ENCODE assay signal across 9 cellular contexts in the genomic region with DNA sequence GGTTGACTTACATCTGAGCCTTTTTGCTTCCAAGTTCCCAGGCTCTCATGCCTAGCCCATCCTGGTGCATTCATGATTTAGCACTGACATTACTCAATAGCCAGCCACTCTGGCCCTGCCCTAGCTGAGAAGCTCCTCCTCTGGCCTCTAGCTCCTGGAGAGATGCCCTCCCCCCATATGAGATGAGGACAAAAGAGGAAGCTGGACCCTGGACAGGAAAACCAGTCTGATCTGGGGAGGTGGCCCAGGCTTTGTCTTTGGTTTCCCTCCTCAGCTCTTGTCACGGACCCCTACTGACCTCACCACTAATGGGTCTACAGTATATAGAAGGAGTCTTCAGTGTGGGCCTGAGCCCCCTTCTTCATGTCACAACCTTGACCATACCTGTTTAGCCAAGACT. TPM values are rescaled to one million over a fixed set of nuclear protein-coding genes. Genes with fewer than 3 reads are reported as not detected.
DNase-seq lines count a peak whose midpoint lies in the region; ATAC-seq and TF ChIP-seq lines count a peak whose summit lies in the region.
"Had no signal": no experiment of that assay in that cellular context is flagged by ENCODE, and none has a peak within 500 bp of the region (broad histone marks: within the 10 kb centered on the region; RNA-seq: fewer than 3 reads in every experiment).

No MANE protein-coding gene starts in this region.

- DNase-seq in GM12864 (ENCODE audit: low read depth) = no peak
- DNase-seq in OCI-M1 (lab: John Stamatoyannopoulos, UW) = peak; percentile 98
- no peak for DNase-seq in esophagus squamous epithelium (lab: John Stamatoyannopoulos, UW)
- DNase-seq: activated CD4-positive, alpha-beta T cell treated with anti-CD3 and anti-CD28 coated beads for 1 hour had no signal

- ATAC-seq in GM18873 (IDR thresholded peaks at IDR 0.05; ENCODE audit: low FRiP score, unreplicated experiment) (no peak), HG02938 (IDR thresholded peaks at IDR 0.05; ENCODE audit: unreplicated experiment) (no peak), GM21423 (IDR thresholded peaks at IDR 0.05; ENCODE audit: unreplicated experiment) (no peak), GM21515 (IDR thresholded peaks at IDR 0.05; ENCODE audit: unreplicated experiment) (no peak)

- no peaks in the 10 kb centered on the region for H3K27me3 ChIP-seq in esophagus squamous epithelium

- intact Hi-C loops in esophagus squamous epithelium (cut with DNase I) = no loop called here

- H3K9me3 ChIP-seq in esophagus squamous epithelium = no peaks in the 10 kb centered on the region

- H3K4me3 ChIP-seq in GM12864 (ENCODE audit: low read depth, low read length) = peak overlapping the region; percentile 74
- peak overlapping the region in 1 of 4 donors; percentile 27 for H3K4me3 ChIP-seq in esophagus squamous epithelium
- peak overlapping the region in 3 of 7 experiments; percentile 14 to 93 (median 20) for H3K4me3 ChIP-seq in skin epidermis

- H3K4me1 ChIP-seq in esophagus squamous epithelium = peaks cover 22 to 84% (median 59%) of the 10 kb centered on the region in 3 donors

- 50% methylated on average over 1 of the region's 1 CpG; no CpG with 5 or more reads in 1 of the 2 donors for WGBS in esophagus squamous epithelium, 2 donors

- H3K27ac ChIP-seq in esophagus squamous epithelium (peak overlapping the region in 3 of 4 donors; percentile 20 to 39 (median 36)), skin epidermis (peak overlapping the region in 19 of 21 experiments; percentile 4 to 100 (median 74))

- peak in 1 of 4 donors; percentile 25 for TF ChIP-seq POLR2A in esophagus squamous epithelium (IDR thresholded peaks at IDR 0.05)

- TF ChIP-seq CTCF in GM12864 (IDR thresholded peaks at IDR 0.05; ENCODE audit: low read depth, low read length, missing control alignments) = no peak
- TF ChIP-seq CTCF in esophagus squamous epithelium (IDR thresholded peaks at IDR 0.05) = no peak

- peaks cover 0 to 17% (median 0%) of the 10 kb centered on the region in 3 donors for H3K36me3 ChIP-seq in esophagus squamous epithelium

RNA-seq across cellular contexts. Expression of a gene that starts 3.0 kb away (rescaled TPM):
- total RNA-seq in esophagus squamous epithelium = 10 to 100 TPM; 51.6 to 84.5 (median 72.7) TPM

RNA-seq across cellular contexts. Expression of a gene that starts 17.7 kb away (rescaled TPM):
- 100 to 1,000 TPM in 1 of 4 donors, 10 to 100 TPM in 3; 50.1 to 112 (median 63.3) TPM for total RNA-seq in esophagus squamous epithelium

RNA-seq across cellular contexts. Expression of a gene that starts 29.4 kb away (rescaled TPM):
- total RNA-seq in esophagus squamous epithelium = 10 to 100 TPM; 10.8 to 30.8 (median 27.5) TPM

RNA-seq across cellular contexts. Expression of a gene that starts 40.4 kb away (rescaled TPM):
- 100 to 1,000 TPM in 1 of 4 donors, 10 to 100 TPM in 3; 54.2 to 110 (median 79.2) TPM for total RNA-seq in esophagus squamous epithelium
